In genomic region chr6:43095939-43096338, GRCh38 we compare ENCODE assay signal across 9 cellular contexts. TPM values are rescaled to one million over a fixed set of nuclear protein-coding genes. Genes with fewer than 3 reads are reported as not detected.
DNase-seq lines count a peak whose midpoint lies in the region; ATAC-seq and TF ChIP-seq lines count a peak whose summit lies in the region.
"Had no signal": no experiment of that assay in that cellular context is flagged by ENCODE, and none has a peak within 500 bp of the region (broad histone marks: within the 10 kb centered on the region; RNA-seq: fewer than 3 reads in every experiment).

No MANE protein-coding gene starts in this region.

- POLR2A ChIA-PET in Caco-2 (lab: Charles Lee), result interaction anchor here (0.6 to 1.4 kb wide), 2 partner anchors 17 to 20 kb away, joined by 8 to 17 read pairs; partner anchors contain the start of gene PTK7

- no peaks in the 10 kb centered on the region for H3K9me2 ChIP-seq in Karpas-422 (replicated peaks; ENCODE audit: insufficient read depth, low read length)

- BruUV-seq in Caco-2 (replicated peaks; lab: Mats Ljungman, UMichigan), result no TSS peak

- H3K27me3 ChIP-seq in Caco-2 (replicated peaks; ENCODE audit: control insufficient read depth, insufficient read depth, low read length), result no peaks in the 10 kb centered on the region
- no peaks in the 10 kb centered on the region for H3K27me3 ChIP-seq in Karpas-422 (ENCODE audit: low read length)
- H3K27me3 ChIP-seq in endocrine pancreas (ENCODE audit: control insufficient read depth, insufficient read depth, low read length), result no peaks in the 10 kb centered on the region
- H3K27me3 ChIP-seq in MG63, result no peaks in the 10 kb centered on the region

- H3K4me3 ChIP-seq in Caco-2 (ENCODE audit: low read depth, low read length) (no peak overlapping the region), Karpas-422 (ENCODE audit: low read length) (no peak overlapping the region), endocrine pancreas (ENCODE audit: control insufficient read depth, insufficient read depth, low read length) (peak overlapping the region; percentile 30), MG63 (no peak overlapping the region)

- no peak for DNase-seq in Caco-2
- DNase-seq in Karpas-422, result no peak
- no peak for DNase-seq in osteocyte (ENCODE audit: extremely low spot score, unreplicated experiment)
- no peak for DNase-seq in SIG-M5 treated with dmso at 0.1 percent for 504 hours (lab: John Stamatoyannopoulos, UW; ENCODE audit: unreplicated experiment)
- DNase-seq in MG63, result no peak
- DNase-seq: DND-41 had no signal

- peaks cover 10% of the 10 kb centered on the region for H3K36me3 Mint-ChIP-seq in Caco-2 (ENCODE audit: insufficient read depth, unreplicated experiment)
- no peaks in the 10 kb centered on the region for H3K36me3 Mint-ChIP-seq in osteocyte (ENCODE audit: unreplicated experiment)

- H3K9me3 ChIP-seq in Caco-2 (no peaks in the 10 kb centered on the region), Karpas-422 (ENCODE audit: low read length) (no peaks in the 10 kb centered on the region), endocrine pancreas (ENCODE audit: control insufficient read depth, low read length) (no peaks in the 10 kb centered on the region), MG63 (no peaks in the 10 kb centered on the region)

- H4K20me1 ChIP-seq in Karpas-422 (ENCODE audit: insufficient read depth, low read depth, low read length), result no peaks in the 10 kb centered on the region

- 0 out of 2 replicates have a peak overlapping the region, but pooled peaks have one; percentile 1 for H3K9ac ChIP-seq in Karpas-422 (ENCODE audit: low read length)
- no peak overlapping the region for H3K9ac ChIP-seq in endocrine pancreas (ENCODE audit: control insufficient read depth, insufficient read depth, low read length)

- TF ChIP-seq CTCF in Caco-2 (IDR thresholded peaks at IDR 0.05; ENCODE audit: insufficient read depth in 1 of 2, low read depth in 1 of 2, low read length in 1 of 2, severe bottlenecking in 1 of 2, unreplicated experiment in 1 of 2) (no peak), osteocyte (IDR thresholded peaks at IDR 0.05) (no peak)

- H3K4me3 Mint-ChIP-seq in Caco-2 (ENCODE audit: unreplicated experiment) (peak overlapping the region; percentile 19), osteocyte (ENCODE audit: unreplicated experiment) (no peak overlapping the region)

- no peaks in the 10 kb centered on the region for H3K27me3 Mint-ChIP-seq in Caco-2 (ENCODE audit: insufficient read depth, unreplicated experiment)
- H3K27me3 Mint-ChIP-seq in osteocyte (ENCODE audit: unreplicated experiment), result no peaks in the 10 kb centered on the region

- no peak overlapping the region for H2AFZ ChIP-seq in Karpas-422 (ENCODE audit: low read length)

- ATAC-seq in HG03439 (IDR thresholded peaks at IDR 0.05; ENCODE audit: unreplicated experiment) (no peak), HG02623 (IDR thresholded peaks at IDR 0.05; ENCODE audit: unreplicated experiment) (no peak)

- H3K4me1 ChIP-seq in Caco-2 (peaks cover 60% of the 10 kb centered on the region), Karpas-422 (ENCODE audit: low read length) (peaks cover 27% of the 10 kb centered on the region), endocrine pancreas (ENCODE audit: control insufficient read depth, insufficient read depth, low read length) (peaks cover 5% of the 10 kb centered on the region)

- H3K27ac Mint-ChIP-seq in Caco-2 (ENCODE audit: unreplicated experiment), result peak overlapping the region; percentile 87
- H3K27ac Mint-ChIP-seq in osteocyte (ENCODE audit: unreplicated experiment), result peak overlapping the region; percentile 83

- H3K4me2 ChIP-seq in Karpas-422 (ENCODE audit: low read depth, low read length, poor library complexity, severe bottlenecking), result no peak overlapping the region

- H3K27ac ChIP-seq in Karpas-422 (ENCODE audit: low read length), result no peak overlapping the region

- intact Hi-C loops in Caco-2 (cut with micrococcal nuclease; ENCODE audit: unreplicated experiment), result no loop called here

- no peaks in the 10 kb centered on the region for H3K9me3 Mint-ChIP-seq in Caco-2 (ENCODE audit: unreplicated experiment)
- H3K9me3 Mint-ChIP-seq in osteocyte (ENCODE audit: unreplicated experiment), result no peaks in the 10 kb centered on the region

- H3K36me3 ChIP-seq in Caco-2 (ENCODE audit: control insufficient read depth, insufficient read depth, low read length), result no peaks in the 10 kb centered on the region
- no peaks in the 10 kb centered on the region for H3K36me3 ChIP-seq in Karpas-422 (ENCODE audit: insufficient read depth, low read length)
- H3K36me3 ChIP-seq in endocrine pancreas (ENCODE audit: control insufficient read depth, insufficient read depth, low read length), result no peaks in the 10 kb centered on the region
- no peaks in the 10 kb centered on the region for H3K36me3 ChIP-seq in MG63

- peaks cover 29% of the 10 kb centered on the region for H3K4me1 Mint-ChIP-seq in Caco-2 (ENCODE audit: low read depth, unreplicated experiment)
- peaks cover 56% of the 10 kb centered on the region for H3K4me1 Mint-ChIP-seq in osteocyte (ENCODE audit: unreplicated experiment)

- H3K79me2 ChIP-seq in Karpas-422 (ENCODE audit: low read length), result no peaks in the 10 kb centered on the region

- CTCF ChIA-PET in Caco-2 (lab: Charles Lee), result interaction anchor here (0.6 to 2.2 kb wide), 2 partner anchors 21 to 47 kb away, joined by 8 to 10 read pairs; no protein-coding TSS in a partner anchor

RNA-seq across cellular contexts. Expression of gene PTK7, which starts 19.8 kb away (rescaled TPM):
- total RNA-seq in Caco-2 (2022), result 175 and 180 TPM in 2 replicates
- total RNA-seq in Karpas-422 (2014; rRNA removed; shearing (Covaris generic); ENCODE audit: low replicate concordance), result 3.3 and 5.3 TPM in 2 replicates
- total RNA-seq in osteocyte, result 183 and 189 TPM in 2 replicates
- 45.0 and 57.3 TPM in 2 replicates for total RNA-seq in MG63 (2014; rRNA removed; shearing (Covaris generic); ENCODE audit: low replicate concordance)

RNA-seq across cellular contexts. Expression of gene KLC4, which starts 36.5 kb away (rescaled TPM):
- 47.7 and 52.7 TPM in 2 replicates for total RNA-seq in Caco-2 (2022)
- 13.8 and 29.3 TPM in 2 replicates for total RNA-seq in Karpas-422 (2014; rRNA removed; shearing (Covaris generic); ENCODE audit: low replicate concordance)
- total RNA-seq in osteocyte, result 39.0 and 44.5 TPM in 2 replicates
- 16.6 and 44.3 TPM in 2 replicates for total RNA-seq in MG63 (2014; rRNA removed; shearing (Covaris generic); ENCODE audit: low replicate concordance)

RNA-seq across cellular contexts. Expression of gene MRPL2, which starts 36.7 kb away (rescaled TPM):
- total RNA-seq in Caco-2 (2022) (123 and 124 TPM in 2 replicates), osteocyte (50.7 and 55.2 TPM in 2 replicates)
- 21.3 and 40.9 TPM in 2 replicates for total RNA-seq in Karpas-422 (2014; rRNA removed; shearing (Covaris generic); ENCODE audit: low replicate concordance)
- total RNA-seq in MG63 (2014; rRNA removed; shearing (Covaris generic); ENCODE audit: low replicate concordance), result 31.0 and 54.7 TPM in 2 replicates

RNA-seq across cellular contexts. Expression of gene CUL7, which starts 42.3 kb away (rescaled TPM):
- 25.3 and 26.7 TPM in 2 replicates for total RNA-seq in Caco-2 (2022)
- 20.2 and 22.2 TPM in 2 replicates for total RNA-seq in Karpas-422 (2014; rRNA removed; shearing (Covaris generic); ENCODE audit: low replicate concordance)
- 59.9 and 62.3 TPM in 2 replicates for total RNA-seq in osteocyte
- 7.6 and 10.8 TPM in 2 replicates for total RNA-seq in MG63 (2014; rRNA removed; shearing (Covaris generic); ENCODE audit: low replicate concordance)
